8 cellular contexts compared by ENCODE assay signal in the genomic region with DNA sequence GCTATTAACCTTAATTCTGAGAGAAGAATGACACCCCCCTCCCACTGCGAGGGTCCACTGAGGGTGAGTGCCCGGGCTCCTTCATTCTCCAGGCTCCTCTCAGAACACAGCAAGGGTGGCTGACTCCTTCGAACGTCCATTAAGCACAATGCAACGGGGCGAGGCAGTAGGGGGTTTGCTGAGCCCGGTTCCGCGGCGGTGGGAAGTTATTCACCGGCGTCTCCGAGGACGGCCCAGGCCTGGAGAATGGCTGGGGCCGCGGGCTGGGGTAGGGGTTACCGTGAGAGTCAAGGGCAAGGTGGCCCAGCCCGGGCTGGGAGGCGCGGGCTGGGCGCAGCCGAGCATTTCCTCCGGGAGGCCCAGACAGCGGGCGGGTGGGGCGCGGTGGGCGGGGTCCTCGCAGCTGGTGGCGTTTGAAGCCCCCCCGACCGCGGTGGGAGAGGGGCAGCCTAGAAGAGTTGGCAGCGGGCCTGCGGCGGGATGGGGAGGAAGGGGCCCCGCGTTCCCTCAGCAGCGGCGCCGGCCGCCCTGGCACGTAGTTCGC. TPM values are rescaled to one million over a fixed set of nuclear protein-coding genes. Genes with fewer than 3 reads are reported as not detected.
DNase-seq lines count a peak whose midpoint lies in the region; ATAC-seq and TF ChIP-seq lines count a peak whose summit lies in the region.

No MANE protein-coding gene starts in this region.

- POLR2A ChIA-PET in activated CD8-positive, alpha-beta T cell treated with anti-CD3 and anti-CD28 coated beads, Interleukin-2, amount 10 ng/mL, durations not matched to agents 7 days and 5 days (lab: Charles Lee): interaction anchor here (0.8 to 7.4 kb wide), 22 partner anchors 9 to 163 kb away, joined by 3 to 63 read pairs (median 6); no protein-coding TSS in a partner anchor

- no peaks in the 10 kb centered on the region for H3K27me3 Mint-ChIP-seq in activated CD8-positive, alpha-beta T cell treated with anti-CD3 and anti-CD28 coated beads, Interleukin-2, amount 10 ng/mL, durations not matched to agents 7 days and 5 days (ENCODE audit: low read depth)

- no peaks in the 10 kb centered on the region for H3K9me3 ChIP-seq in muscle layer of colon (ENCODE audit: low read length)

- H3K9ac ChIP-seq in KMS-11 (peak overlapping the region; percentile 88), muscle layer of colon (ENCODE audit: low read length) (peak overlapping the region; percentile 49)

- peaks cover 31% of the 10 kb centered on the region for H3K36me3 Mint-ChIP-seq in activated CD8-positive, alpha-beta T cell treated with anti-CD3 and anti-CD28 coated beads, Interleukin-2, amount 10 ng/mL, durations not matched to agents 7 days and 5 days (ENCODE audit: low read depth)

- DNase-seq in AG09309 (ENCODE audit: low read depth): no peak
- peak; percentile 73 for DNase-seq in activated CD8-positive, alpha-beta T cell treated with anti-CD3 and anti-CD28 coated beads, Interleukin-2, amount 10 ng/mL, durations not matched to agents 7 days and 5 days
- no peak for DNase-seq in epithelial cell of proximal tubule (ENCODE audit: low read depth)
- peak; percentile 74 for DNase-seq in superior temporal gyrus (ENCODE audit: extremely low spot score)
- DNase-seq in NCI-H128 (lab: John Stamatoyannopoulos, UW; ENCODE audit: unreplicated experiment): no peak

- H3K4me2 ChIP-seq in KMS-11: peak overlapping the region; percentile 96

- TF ChIP-seq CTCF in AG09309 (IDR thresholded peaks at IDR 0.05; ENCODE audit: control insufficient read depth, insufficient read depth, low read depth, low read length, missing control alignments) (no peak), KMS-11 (conservative IDR thresholded peaks at IDR 0.05; ENCODE audit: low read depth, low read length) (no peak), epithelial cell of proximal tubule (conservative IDR thresholded peaks at IDR 0.05; ENCODE audit: low read depth, low read length) (no peak)

- H3K27ac Mint-ChIP-seq in activated CD8-positive, alpha-beta T cell treated with anti-CD3 and anti-CD28 coated beads, Interleukin-2, amount 10 ng/mL, durations not matched to agents 7 days and 5 days: peak overlapping the region; percentile 97

- H2AFZ ChIP-seq in KMS-11 (ENCODE audit: low read depth): no peak overlapping the region

- H4K20me1 ChIP-seq in KMS-11 (ENCODE audit: insufficient read depth): peaks cover 9% of the 10 kb centered on the region

- peak overlapping the region; percentile 91 for H3K4me3 Mint-ChIP-seq in activated CD8-positive, alpha-beta T cell treated with anti-CD3 and anti-CD28 coated beads, Interleukin-2, amount 10 ng/mL, durations not matched to agents 7 days and 5 days

- no peaks in the 10 kb centered on the region for H3K27me3 ChIP-seq in KMS-11 (ENCODE audit: insufficient read depth, low read depth)
- no peaks in the 10 kb centered on the region for H3K27me3 ChIP-seq in muscle layer of colon (ENCODE audit: control insufficient read depth in 1 of 2, insufficient read depth in 2 of 2, low read length in 2 of 2)

- H3K4me1 ChIP-seq in KMS-11 (ENCODE audit: low read depth, poor library complexity, severe bottlenecking) (peaks cover 49% of the 10 kb centered on the region), muscle layer of colon (ENCODE audit: insufficient read depth, low read length) (peaks cover 10% of the 10 kb centered on the region)

- peak overlapping the region; percentile 96 for H3K27ac ChIP-seq in KMS-11
- H3K27ac ChIP-seq in muscle layer of colon (ENCODE audit: low read depth, low read length): peak overlapping the region; percentile 98

- peaks cover 48% of the 10 kb centered on the region for H3K79me2 ChIP-seq in KMS-11 (ENCODE audit: insufficient read depth, low read depth)

- peaks cover 51% of the 10 kb centered on the region for H3K4me1 Mint-ChIP-seq in activated CD8-positive, alpha-beta T cell treated with anti-CD3 and anti-CD28 coated beads, Interleukin-2, amount 10 ng/mL, durations not matched to agents 7 days and 5 days (ENCODE audit: low read depth)

- peaks cover 9% of the 10 kb centered on the region for H3K9me3 Mint-ChIP-seq in activated CD8-positive, alpha-beta T cell treated with anti-CD3 and anti-CD28 coated beads, Interleukin-2, amount 10 ng/mL, durations not matched to agents 7 days and 5 days (ENCODE audit: insufficient read depth)

- CTCF ChIA-PET in activated CD8-positive, alpha-beta T cell treated with anti-CD3 and anti-CD28 coated beads, Interleukin-2, amount 10 ng/mL, durations not matched to agents 7 days and 5 days (lab: Charles Lee): interaction anchor here (0.9 to 3.6 kb wide), 15 partner anchors 10 to 164 kb away, joined by 3 to 27 read pairs (median 4); no protein-coding TSS in a partner anchor

- peak overlapping the region; percentile 67 for H3K4me3 ChIP-seq in AG09309 (ENCODE audit: control insufficient read depth, low read depth, low read length)
- no peak overlapping the region for H3K4me3 ChIP-seq in KMS-11 (IDR thresholded peaks at IDR 0.05; ENCODE audit: insufficient read depth, low read depth, low read length)
- peak overlapping the region; percentile 74 for H3K4me3 ChIP-seq in epithelial cell of proximal tubule (ENCODE audit: low read depth, low read length)
- H3K4me3 ChIP-seq in muscle layer of colon (ENCODE audit: low read depth in 1 of 2, low read length in 2 of 2): peak overlapping the region; percentile 69 to 81

- H3K36me3 ChIP-seq in KMS-11 (ENCODE audit: insufficient read depth) (no peaks in the 10 kb centered on the region), muscle layer of colon (ENCODE audit: insufficient read depth, low read length) (no peaks in the 10 kb centered on the region)

- ATAC-seq in GM19035 (IDR thresholded peaks at IDR 0.05; ENCODE audit: unreplicated experiment): peak; percentile 3
- peak; percentile 7 for ATAC-seq in activated CD8-positive, alpha-beta T cell treated with anti-CD3 and anti-CD28 coated beads, Interleukin-2, amount 10 ng/mL, durations not matched to agents 7 days and 5 days

RNA-seq across cellular contexts. Expression of gene KLF13, which starts 1.1 kb away (rescaled TPM):
- 100 to 1,000 TPM; 214 to 215 TPM for total RNA-seq in activated CD8-positive, alpha-beta T cell treated with anti-CD3 and anti-CD28 coated beads, Interleukin-2, amount 10 ng/mL, durations not matched to agents 7 days and 5 days
- total RNA-seq in epithelial cell of proximal tubule: 20.5 and 66.2 TPM in 2 replicates

Comparison
In these comparisons a context has a peak if more than half of its experiments do, and no peak if none do; other contexts are left out.
1. DNase-seq: peak in activated CD8-positive, alpha-beta T cell treated with anti-CD3 and anti-CD28 coated beads, Interleukin-2, amount 10 ng/mL, durations not matched to agents 7 days and 5 days (single experiment) and superior temporal gyrus (single experiment); none in AG09309 (single experiment), epithelial cell of proximal tubule (single experiment) and NCI-H128 (single experiment).